Comparison of ENCODE assay signal across 9 cellular contexts in the genomic region with DNA sequence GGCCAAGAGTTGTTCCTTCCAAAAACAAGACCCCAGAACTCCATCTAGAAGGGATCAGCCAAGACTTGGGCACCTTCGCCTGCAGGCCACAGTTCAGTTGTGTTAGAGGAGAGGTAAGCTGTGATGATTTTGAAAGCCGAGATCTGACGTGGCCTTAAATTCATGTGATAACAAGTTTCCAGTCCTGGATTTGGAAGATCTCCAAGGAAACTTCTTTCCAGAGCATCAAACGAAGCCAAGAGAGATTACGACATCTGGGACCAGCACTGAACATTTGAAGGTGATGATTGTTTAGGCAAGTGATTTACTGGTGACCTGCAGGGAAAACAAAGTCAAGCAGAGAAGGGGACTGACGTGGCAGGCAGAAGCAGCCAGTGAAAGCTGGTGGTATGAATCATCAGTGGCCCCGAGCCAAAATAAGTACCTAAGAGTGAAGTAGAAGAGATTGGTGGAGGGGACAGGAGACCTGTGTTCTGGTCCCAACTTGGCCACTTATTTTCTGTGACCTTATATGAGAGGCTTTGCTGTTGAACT.
DNase-seq lines count a peak whose midpoint lies in the region; ATAC-seq and TF ChIP-seq lines count a peak whose summit lies in the region.
"Had no signal": no experiment of that assay in that cellular context is flagged by ENCODE, and none has a peak within 500 bp of the region (broad histone marks: within the 10 kb centered on the region; RNA-seq: fewer than 3 reads in every experiment).

No MANE protein-coding gene starts in this region.

- H3K9me3 ChIP-seq in osteoblast (ENCODE audit: low read depth, low read length): no peaks in the 10 kb centered on the region

- no peak overlapping the region for H3K4me3 ChIP-seq in osteoblast (ENCODE audit: insufficient read depth, low read length)

- no peaks in the 10 kb centered on the region for H4K20me1 ChIP-seq in osteoblast (ENCODE audit: insufficient read depth, low read length)

- DNase-seq in NCI-H446 treated with DMSO at 0.1 percent for 48 hours (lab: John Stamatoyannopoulos, UW) (peak; percentile 10), NCI-H446 (lab: John Stamatoyannopoulos, UW) (no peak), MCF 10A (ENCODE audit: unreplicated experiment) (peak; percentile 100), osteoblast (ENCODE audit: insufficient read length, low spot score, missing footprints) (no peak), NAMALWA (ENCODE audit: low spot score) (no peak), hippocampal formation (lab: John Stamatoyannopoulos, UW) (no peak)

- peak overlapping the region; percentile 51 for H3K27ac ChIP-seq in osteoblast (ENCODE audit: low read depth, low read length)
- H3K27ac ChIP-seq: C4-2B had no signal

- TF ChIP-seq CTCF in MCF 10A (IDR thresholded peaks at IDR 0.05; ENCODE audit: unreplicated experiment): no peak
- no peak for TF ChIP-seq CTCF in osteoblast (IDR thresholded peaks at IDR 0.05; ENCODE audit: extremely low read depth, low read depth, low read length)

- CTCF ChIA-PET in MCF 10A (lab: Yijun Ruan, JAX): interaction anchor here (0.6 kb wide), 1 partner anchor 51 kb away, joined by 3 read pairs; no protein-coding TSS in a partner anchor

- peak overlapping the region; percentile 68 for H3K27ac Mint-ChIP-seq in MCF 10A (ENCODE audit: low read depth, unreplicated experiment)

- no peaks in the 10 kb centered on the region for H3K27me3 Mint-ChIP-seq in MCF 10A (ENCODE audit: insufficient read depth, unreplicated experiment)

- intact Hi-C loops in MCF 10A (cut with micrococcal nuclease): no loop called here

- H2AFZ ChIP-seq in osteoblast (ENCODE audit: low read length): no peak overlapping the region

- peaks cover 35% of the 10 kb centered on the region for H3K4me1 ChIP-seq in osteoblast (ENCODE audit: insufficient read depth, low read length)

- peaks cover 39% of the 10 kb centered on the region for H3K4me1 Mint-ChIP-seq in MCF 10A (ENCODE audit: insufficient read depth, unreplicated experiment)

- ATAC-seq in HG03378 (IDR thresholded peaks at IDR 0.05; ENCODE audit: unreplicated experiment) (peak; percentile 65), GM19452 (IDR thresholded peaks at IDR 0.05; ENCODE audit: unreplicated experiment) (no peak)

- POLR2A ChIA-PET in MCF 10A (lab: Yijun Ruan, JAX): interaction anchor here (0.7 to 1.9 kb wide), 12 partner anchors 9 to 354 kb away, joined by 3 to 7 read pairs (median 4); no protein-coding TSS in a partner anchor

- no TSS peak for BruUV-seq in MCF 10A (replicated peaks; lab: Mats Ljungman, UMichigan)

- H3K4me2 ChIP-seq in osteoblast (ENCODE audit: insufficient read depth, low read length): peak overlapping the region; percentile 32

- no peaks in the 10 kb centered on the region for H3K9me3 Mint-ChIP-seq in MCF 10A (ENCODE audit: unreplicated experiment)

- no peaks in the 10 kb centered on the region for H3K36me3 Mint-ChIP-seq in MCF 10A (ENCODE audit: insufficient read depth, unreplicated experiment)

- H3K79me2 ChIP-seq in osteoblast (ENCODE audit: insufficient read depth, low read length): no peaks in the 10 kb centered on the region

- H3K27me3 ChIP-seq in osteoblast (ENCODE audit: insufficient read depth, low read length): no peaks in the 10 kb centered on the region

- H3K4me3 Mint-ChIP-seq in MCF 10A (ENCODE audit: unreplicated experiment): no peak overlapping the region

- no peaks in the 10 kb centered on the region for H3K36me3 ChIP-seq in osteoblast (ENCODE audit: insufficient read depth, low read length)

Comparison
In these comparisons a context has a peak if more than half of its experiments do, and no peak if none do; other contexts are left out.
1. DNase-seq: peak in NCI-H446 treated with DMSO at 0.1 percent for 48 hours (single experiment) and MCF 10A (single experiment); none in NCI-H446 (0 of 2), osteoblast (single experiment), NAMALWA (single experiment) and hippocampal formation (0 of 2).